ENCODE assay signal across 8 cellular contexts in genomic region chr19:36417752-36418286, GRCh38. TPM values are rescaled to one million over a fixed set of nuclear protein-coding genes. Genes with fewer than 3 reads are reported as not detected.
A peak's percentile ranks its signal among the peaks of the same experiment; 100 is the strongest.
DNase-seq lines count a peak whose midpoint lies in the region; ATAC-seq and TF ChIP-seq lines count a peak whose summit lies in the region.

No MANE protein-coding gene starts in this region.

- H3K36me3 Mint-ChIP-seq in brain = peaks cover 55% of the 10 kb centered on the region
- H3K36me3 Mint-ChIP-seq in mesothelial cell of epicardium = peaks cover 24% of the 10 kb centered on the region

- TF ChIP-seq CTCF in AG04449 (IDR thresholded peaks at IDR 0.05; ENCODE audit: insufficient read depth, low read length, missing control alignments) (no peak), brain (conservative IDR thresholded peaks at IDR 0.05) (no peak), mesothelial cell of epicardium (IDR thresholded peaks at IDR 0.05; ENCODE audit: unreplicated experiment) (no peak)

- DNase-seq in AG04449 (ENCODE audit: low read depth, low spot score) (no peak), HT1080 (ENCODE audit: low read depth) (peak; percentile 4), mesothelial cell of epicardium (ENCODE audit: low spot score in 2 of 2, unreplicated experiment in 2 of 2) (no peak), NCI-H524 treated with DMSO at 0.1 percent for 48 hours (lab: John Stamatoyannopoulos, UW) (no peak), dermis blood vessel endothelial cell (no peak)
- no peak for DNase-seq in stimulated activated naive CD4-positive, alpha-beta T cell treated with Interleukin-2 at 50 U/mL for 16 hours (lab: John Stamatoyannopoulos, UW)

- H3K4me3 ChIP-seq in AG04449 (ENCODE audit: low read depth, low read length) = peak overlapping the region; percentile 69

- no peaks in the 10 kb centered on the region for H3K27me3 Mint-ChIP-seq in brain
- no peaks in the 10 kb centered on the region for H3K27me3 Mint-ChIP-seq in mesothelial cell of epicardium (ENCODE audit: low read depth)

- ATAC-seq in HG03354 (IDR thresholded peaks at IDR 0.05; ENCODE audit: poor library complexity, severe bottlenecking, unreplicated experiment) = no peak

- H3K4me1 Mint-ChIP-seq in brain = peaks cover 32% of the 10 kb centered on the region
- H3K4me1 Mint-ChIP-seq in mesothelial cell of epicardium = peaks cover 20% of the 10 kb centered on the region

- peaks cover 41 to 59% (median 48%) of the 10 kb centered on the region in 5 experiments for H3K9me3 Mint-ChIP-seq in brain
- peaks cover 9% of the 10 kb centered on the region for H3K9me3 Mint-ChIP-seq in mesothelial cell of epicardium

- POLR2A ChIA-PET in AG04449 (lab: Yijun Ruan, JAX) = interaction anchor here (1.0 kb wide), 1 partner anchor 75 kb away, joined by 3 read pairs; no protein-coding TSS in a partner anchor

- H3K4me3 Mint-ChIP-seq in brain (peak overlapping the region; percentile 92 to 99 (median 96)), mesothelial cell of epicardium (peak overlapping the region; percentile 93)

- CTCF ChIA-PET in AG04449 (lab: Yijun Ruan, JAX) = no interaction called here

- H3K27ac Mint-ChIP-seq in brain (peak overlapping the region; percentile 92 to 100 (median 97)), mesothelial cell of epicardium (peak overlapping the region; percentile 98)

RNA-seq across cellular contexts. Expression of gene ZFP82, which starts 0.6 kb away (rescaled TPM):
- total RNA-seq in HT1080 (2014; rRNA removed; shearing (Covaris generic)) = 1.9 and 2.6 TPM in 2 replicates
- 0.30 and 0.41 TPM in 2 replicates for polyA plus RNA-seq in HT1080 (2015; cell fraction: cytosol; rRNA removed)
- polyA plus RNA-seq in HT1080 (2015; cell fraction: nucleus; rRNA removed) = 0.33 and 1.0 TPM in 2 replicates
- 3.8 TPM for polyA plus RNA-seq in brain (ENCODE audit: insufficient read depth, low read depth, low replicate concordance)
- total RNA-seq in mesothelial cell of epicardium (14.9 to 15.6 TPM (median 15.5 TPM) in 3 replicates), dermis blood vessel endothelial cell (5.2 and 5.6 TPM in 2 replicates)

RNA-seq across cellular contexts. Expression of gene ZFP14, which starts 38.8 kb away (rescaled TPM):
- total RNA-seq in HT1080 (2014; rRNA removed; shearing (Covaris generic)) = 0.98 and 1.3 TPM in 2 replicates
- 0.18 and 0.29 TPM in 2 replicates for polyA plus RNA-seq in HT1080 (2015; cell fraction: cytosol; rRNA removed)
- polyA plus RNA-seq in HT1080 (2015; cell fraction: nucleus; rRNA removed) = 0.82 and 1.3 TPM in 2 replicates
- polyA plus RNA-seq in brain (ENCODE audit: insufficient read depth, low read depth, low replicate concordance) = 1.8 TPM
- total RNA-seq in mesothelial cell of epicardium (13.9 to 14.6 TPM (median 14.3 TPM) in 3 replicates), dermis blood vessel endothelial cell (3.3 and 5.6 TPM in 2 replicates)
